1 cellular context compared by ENCODE assay signal in the genomic region with DNA sequence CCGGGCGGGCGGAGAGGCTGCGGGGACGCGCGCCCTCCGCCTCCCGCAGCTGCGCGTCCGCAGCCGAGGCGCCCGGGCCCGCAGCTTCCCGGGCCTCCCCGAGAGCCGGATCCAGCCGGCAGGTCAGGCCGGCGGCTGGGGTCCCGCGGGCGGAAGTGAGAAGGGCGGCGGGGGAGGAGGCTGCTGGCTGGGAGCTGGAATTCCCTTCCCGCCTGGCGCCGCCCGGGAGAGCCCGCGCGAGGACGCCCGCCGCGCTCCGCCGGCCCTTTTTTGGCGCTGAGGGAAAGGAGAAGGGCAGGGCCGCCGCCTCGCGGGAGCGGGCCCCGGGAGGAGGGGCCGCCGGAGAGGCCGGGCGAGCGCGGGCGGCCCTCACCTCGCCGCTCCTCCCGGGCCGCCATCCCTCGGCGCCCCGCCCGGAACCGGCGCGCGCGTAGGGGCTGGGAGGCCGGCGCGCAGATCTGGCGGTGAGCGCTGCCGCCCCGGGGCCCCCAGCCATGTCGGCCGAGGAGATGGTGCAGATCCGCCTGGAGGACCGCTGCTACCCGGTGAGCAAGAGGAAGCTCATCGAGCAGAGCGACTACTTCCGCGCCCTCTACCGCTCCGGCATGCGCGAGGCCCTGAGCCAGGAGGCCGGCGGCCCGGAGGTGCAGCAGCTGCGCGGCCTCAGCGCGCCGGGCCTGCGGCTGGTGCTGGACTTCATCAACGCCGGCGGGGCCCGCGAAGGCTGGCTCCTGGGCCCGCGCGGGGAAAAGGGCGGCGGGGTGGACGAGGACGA.
TF ChIP-seq lines count a peak whose summit lies in the region.

A gene with protein sequence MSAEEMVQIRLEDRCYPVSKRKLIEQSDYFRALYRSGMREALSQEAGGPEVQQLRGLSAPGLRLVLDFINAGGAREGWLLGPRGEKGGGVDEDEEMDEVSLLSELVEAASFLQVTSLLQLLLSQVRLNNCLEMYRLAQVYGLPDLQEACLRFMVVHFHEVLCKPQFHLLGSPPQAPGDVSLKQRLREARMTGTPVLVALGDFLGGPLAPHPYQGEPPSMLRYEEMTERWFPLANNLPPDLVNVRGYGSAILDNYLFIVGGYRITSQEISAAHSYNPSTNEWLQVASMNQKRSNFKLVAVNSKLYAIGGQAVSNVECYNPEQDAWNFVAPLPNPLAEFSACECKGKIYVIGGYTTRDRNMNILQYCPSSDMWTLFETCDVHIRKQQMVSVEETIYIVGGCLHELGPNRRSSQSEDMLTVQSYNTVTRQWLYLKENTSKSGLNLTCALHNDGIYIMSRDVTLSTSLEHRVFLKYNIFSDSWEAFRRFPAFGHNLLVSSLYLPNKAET (plus strand): TSS at position 397 of the 775 bp plus-strand sequence. CDS start 98 bp downstream, at position 495.
A gene (minus strand): TSS at position 400 of the 775 bp plus-strand sequence. CDS start 8,960 bp downstream, outside the sequence.

TF ChIP-seq in HepG2, 621 proteins besides CTCF, POLR2A, EP300 and RAD21 (continued from another document and continues in another):
- TF ChIP-seq, protein P1, sequence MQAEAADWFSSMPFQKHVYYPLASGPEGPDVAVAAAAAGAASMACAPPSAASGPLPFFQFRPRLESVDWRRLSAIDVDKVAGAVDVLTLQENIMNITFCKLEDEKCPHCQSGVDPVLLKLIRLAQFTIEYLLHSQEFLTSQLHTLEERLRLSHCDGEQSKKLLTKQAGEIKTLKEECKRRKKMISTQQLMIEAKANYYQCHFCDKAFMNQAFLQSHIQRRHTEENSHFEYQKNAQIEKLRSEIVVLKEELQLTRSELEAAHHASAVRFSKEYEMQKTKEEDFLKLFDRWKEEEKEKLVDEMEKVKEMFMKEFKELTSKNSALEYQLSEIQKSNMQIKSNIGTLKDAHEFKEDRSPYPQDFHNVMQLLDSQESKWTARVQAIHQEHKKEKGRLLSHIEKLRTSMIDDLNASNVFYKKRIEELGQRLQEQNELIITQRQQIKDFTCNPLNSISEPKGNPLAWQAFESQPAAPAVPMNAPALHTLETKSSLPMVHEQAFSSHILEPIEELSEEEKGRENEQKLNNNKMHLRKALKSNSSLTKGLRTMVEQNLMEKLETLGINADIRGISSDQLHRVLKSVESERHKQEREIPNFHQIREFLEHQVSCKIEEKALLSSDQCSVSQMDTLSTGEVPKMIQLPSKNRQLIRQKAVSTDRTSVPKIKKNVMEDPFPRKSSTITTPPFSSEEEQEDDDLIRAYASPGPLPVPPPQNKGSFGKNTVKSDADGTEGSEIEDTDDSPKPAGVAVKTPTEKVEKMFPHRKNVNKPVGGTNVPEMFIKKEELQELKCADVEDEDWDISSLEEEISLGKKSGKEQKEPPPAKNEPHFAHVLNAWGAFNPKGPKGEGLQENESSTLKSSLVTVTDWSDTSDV (CRISPR knock-in tag; IDR thresholded peaks at IDR 0.05): 0 out of 2 replicates have a peak, but pooled peaks have one; percentile 26
- no peak for TF ChIP-seq ZSCAN25 (CRISPR knock-in tag; IDR thresholded peaks at IDR 0.05)
- TF ChIP-seq, protein P2, sequence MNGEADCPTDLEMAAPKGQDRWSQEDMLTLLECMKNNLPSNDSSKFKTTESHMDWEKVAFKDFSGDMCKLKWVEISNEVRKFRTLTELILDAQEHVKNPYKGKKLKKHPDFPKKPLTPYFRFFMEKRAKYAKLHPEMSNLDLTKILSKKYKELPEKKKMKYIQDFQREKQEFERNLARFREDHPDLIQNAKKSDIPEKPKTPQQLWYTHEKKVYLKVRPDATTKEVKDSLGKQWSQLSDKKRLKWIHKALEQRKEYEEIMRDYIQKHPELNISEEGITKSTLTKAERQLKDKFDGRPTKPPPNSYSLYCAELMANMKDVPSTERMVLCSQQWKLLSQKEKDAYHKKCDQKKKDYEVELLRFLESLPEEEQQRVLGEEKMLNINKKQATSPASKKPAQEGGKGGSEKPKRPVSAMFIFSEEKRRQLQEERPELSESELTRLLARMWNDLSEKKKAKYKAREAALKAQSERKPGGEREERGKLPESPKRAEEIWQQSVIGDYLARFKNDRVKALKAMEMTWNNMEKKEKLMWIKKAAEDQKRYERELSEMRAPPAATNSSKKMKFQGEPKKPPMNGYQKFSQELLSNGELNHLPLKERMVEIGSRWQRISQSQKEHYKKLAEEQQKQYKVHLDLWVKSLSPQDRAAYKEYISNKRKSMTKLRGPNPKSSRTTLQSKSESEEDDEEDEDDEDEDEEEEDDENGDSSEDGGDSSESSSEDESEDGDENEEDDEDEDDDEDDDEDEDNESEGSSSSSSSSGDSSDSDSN (CRISPR knock-in tag; IDR thresholded peaks at IDR 0.05): peak; percentile 97
- TF ChIP-seq, protein P3, sequence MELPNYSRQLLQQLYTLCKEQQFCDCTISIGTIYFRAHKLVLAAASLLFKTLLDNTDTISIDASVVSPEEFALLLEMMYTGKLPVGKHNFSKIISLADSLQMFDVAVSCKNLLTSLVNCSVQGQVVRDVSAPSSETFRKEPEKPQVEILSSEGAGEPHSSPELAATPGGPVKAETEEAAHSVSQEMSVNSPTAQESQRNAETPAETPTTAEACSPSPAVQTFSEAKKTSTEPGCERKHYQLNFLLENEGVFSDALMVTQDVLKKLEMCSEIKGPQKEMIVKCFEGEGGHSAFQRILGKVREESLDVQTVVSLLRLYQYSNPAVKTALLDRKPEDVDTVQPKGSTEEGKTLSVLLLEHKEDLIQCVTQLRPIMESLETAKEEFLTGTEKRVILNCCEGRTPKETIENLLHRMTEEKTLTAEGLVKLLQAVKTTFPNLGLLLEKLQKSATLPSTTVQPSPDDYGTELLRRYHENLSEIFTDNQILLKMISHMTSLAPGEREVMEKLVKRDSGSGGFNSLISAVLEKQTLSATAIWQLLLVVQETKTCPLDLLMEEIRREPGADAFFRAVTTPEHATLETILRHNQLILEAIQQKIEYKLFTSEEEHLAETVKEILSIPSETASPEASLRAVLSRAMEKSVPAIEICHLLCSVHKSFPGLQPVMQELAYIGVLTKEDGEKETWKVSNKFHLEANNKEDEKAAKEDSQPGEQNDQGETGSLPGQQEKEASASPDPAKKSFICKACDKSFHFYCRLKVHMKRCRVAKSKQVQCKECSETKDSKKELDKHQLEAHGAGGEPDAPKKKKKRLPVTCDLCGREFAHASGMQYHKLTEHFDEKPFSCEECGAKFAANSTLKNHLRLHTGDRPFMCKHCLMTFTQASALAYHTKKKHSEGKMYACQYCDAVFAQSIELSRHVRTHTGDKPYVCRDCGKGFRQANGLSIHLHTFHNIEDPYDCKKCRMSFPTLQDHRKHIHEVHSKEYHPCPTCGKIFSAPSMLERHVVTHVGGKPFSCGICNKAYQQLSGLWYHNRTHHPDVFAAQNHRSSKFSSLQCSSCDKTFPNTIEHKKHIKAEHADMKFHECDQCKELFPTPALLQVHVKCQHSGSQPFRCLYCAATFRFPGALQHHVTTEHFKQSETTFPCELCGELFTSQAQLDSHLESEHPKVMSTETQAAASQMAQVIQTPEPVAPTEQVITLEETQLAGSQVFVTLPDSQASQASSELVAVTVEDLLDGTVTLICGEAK (IDR thresholded peaks at IDR 0.05): no peak
- TF ChIP-seq, protein P3 (CRISPR knock-in tag; IDR thresholded peaks at IDR 0.05): peak; percentile 56; the same call in 1 of the 2 replicates
- 0 out of 2 replicates have a peak, but pooled peaks have one; percentile 36 for TF ChIP-seq ZNF224 (CRISPR knock-in tag; IDR thresholded peaks at IDR 0.05)
- no peak; the same call in none of the 2 replicates for TF ChIP-seq HES4 (CRISPR knock-in tag; IDR thresholded peaks at IDR 0.05; ENCODE audit: borderline replicate concordance)
- TF ChIP-seq, protein P4, sequence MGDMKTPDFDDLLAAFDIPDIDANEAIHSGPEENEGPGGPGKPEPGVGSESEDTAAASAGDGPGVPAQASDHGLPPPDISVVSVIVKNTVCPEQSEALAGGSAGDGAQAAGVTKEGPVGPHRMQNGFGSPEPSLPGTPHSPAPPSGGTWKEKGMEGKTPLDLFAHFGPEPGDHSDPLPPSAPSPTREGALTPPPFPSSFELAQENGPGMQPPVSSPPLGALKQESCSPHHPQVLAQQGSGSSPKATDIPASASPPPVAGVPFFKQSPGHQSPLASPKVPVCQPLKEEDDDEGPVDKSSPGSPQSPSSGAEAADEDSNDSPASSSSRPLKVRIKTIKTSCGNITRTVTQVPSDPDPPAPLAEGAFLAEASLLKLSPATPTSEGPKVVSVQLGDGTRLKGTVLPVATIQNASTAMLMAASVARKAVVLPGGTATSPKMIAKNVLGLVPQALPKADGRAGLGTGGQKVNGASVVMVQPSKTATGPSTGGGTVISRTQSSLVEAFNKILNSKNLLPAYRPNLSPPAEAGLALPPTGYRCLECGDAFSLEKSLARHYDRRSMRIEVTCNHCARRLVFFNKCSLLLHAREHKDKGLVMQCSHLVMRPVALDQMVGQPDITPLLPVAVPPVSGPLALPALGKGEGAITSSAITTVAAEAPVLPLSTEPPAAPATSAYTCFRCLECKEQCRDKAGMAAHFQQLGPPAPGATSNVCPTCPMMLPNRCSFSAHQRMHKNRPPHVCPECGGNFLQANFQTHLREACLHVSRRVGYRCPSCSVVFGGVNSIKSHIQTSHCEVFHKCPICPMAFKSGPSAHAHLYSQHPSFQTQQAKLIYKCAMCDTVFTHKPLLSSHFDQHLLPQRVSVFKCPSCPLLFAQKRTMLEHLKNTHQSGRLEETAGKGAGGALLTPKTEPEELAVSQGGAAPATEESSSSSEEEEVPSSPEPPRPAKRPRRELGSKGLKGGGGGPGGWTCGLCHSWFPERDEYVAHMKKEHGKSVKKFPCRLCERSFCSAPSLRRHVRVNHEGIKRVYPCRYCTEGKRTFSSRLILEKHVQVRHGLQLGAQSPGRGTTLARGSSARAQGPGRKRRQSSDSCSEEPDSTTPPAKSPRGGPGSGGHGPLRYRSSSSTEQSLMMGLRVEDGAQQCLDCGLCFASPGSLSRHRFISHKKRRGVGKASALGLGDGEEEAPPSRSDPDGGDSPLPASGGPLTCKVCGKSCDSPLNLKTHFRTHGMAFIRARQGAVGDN (CRISPR knock-in tag; IDR thresholded peaks at IDR 0.05): peak; percentile 91
- TF ChIP-seq, protein P5, sequence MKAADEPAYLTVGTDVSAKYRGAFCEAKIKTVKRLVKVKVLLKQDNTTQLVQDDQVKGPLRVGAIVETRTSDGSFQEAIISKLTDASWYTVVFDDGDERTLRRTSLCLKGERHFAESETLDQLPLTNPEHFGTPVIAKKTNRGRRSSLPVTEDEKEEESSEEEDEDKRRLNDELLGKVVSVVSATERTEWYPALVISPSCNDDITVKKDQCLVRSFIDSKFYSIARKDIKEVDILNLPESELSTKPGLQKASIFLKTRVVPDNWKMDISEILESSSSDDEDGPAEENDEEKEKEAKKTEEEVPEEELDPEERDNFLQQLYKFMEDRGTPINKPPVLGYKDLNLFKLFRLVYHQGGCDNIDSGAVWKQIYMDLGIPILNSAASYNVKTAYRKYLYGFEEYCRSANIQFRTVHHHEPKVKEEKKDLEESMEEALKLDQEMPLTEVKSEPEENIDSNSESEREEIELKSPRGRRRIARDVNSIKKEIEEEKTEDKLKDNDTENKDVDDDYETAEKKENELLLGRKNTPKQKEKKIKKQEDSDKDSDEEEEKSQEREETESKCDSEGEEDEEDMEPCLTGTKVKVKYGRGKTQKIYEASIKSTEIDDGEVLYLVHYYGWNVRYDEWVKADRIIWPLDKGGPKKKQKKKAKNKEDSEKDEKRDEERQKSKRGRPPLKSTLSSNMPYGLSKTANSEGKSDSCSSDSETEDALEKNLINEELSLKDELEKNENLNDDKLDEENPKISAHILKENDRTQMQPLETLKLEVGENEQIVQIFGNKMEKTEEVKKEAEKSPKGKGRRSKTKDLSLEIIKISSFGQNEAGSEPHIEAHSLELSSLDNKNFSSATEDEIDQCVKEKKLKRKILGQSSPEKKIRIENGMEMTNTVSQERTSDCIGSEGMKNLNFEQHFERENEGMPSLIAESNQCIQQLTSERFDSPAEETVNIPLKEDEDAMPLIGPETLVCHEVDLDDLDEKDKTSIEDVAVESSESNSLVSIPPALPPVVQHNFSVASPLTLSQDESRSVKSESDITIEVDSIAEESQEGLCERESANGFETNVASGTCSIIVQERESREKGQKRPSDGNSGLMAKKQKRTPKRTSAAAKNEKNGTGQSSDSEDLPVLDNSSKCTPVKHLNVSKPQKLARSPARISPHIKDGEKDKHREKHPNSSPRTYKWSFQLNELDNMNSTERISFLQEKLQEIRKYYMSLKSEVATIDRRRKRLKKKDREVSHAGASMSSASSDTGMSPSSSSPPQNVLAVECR (CRISPR knock-in tag; IDR thresholded peaks at IDR 0.05; ENCODE audit: borderline replicate concordance): peak; percentile 67
- TF ChIP-seq MED1 (CRISPR knock-in tag; IDR thresholded peaks at IDR 0.05): peak; percentile 57
- peak; percentile 55; the same call in 1 of the 2 replicates for TF ChIP-seq POGZ (CRISPR knock-in tag; IDR thresholded peaks at IDR 0.05)
- TF ChIP-seq JDP2 (CRISPR knock-in tag; IDR thresholded peaks at IDR 0.05; ENCODE audit: borderline replicate concordance): no peak
- TF ChIP-seq, protein P6, sequence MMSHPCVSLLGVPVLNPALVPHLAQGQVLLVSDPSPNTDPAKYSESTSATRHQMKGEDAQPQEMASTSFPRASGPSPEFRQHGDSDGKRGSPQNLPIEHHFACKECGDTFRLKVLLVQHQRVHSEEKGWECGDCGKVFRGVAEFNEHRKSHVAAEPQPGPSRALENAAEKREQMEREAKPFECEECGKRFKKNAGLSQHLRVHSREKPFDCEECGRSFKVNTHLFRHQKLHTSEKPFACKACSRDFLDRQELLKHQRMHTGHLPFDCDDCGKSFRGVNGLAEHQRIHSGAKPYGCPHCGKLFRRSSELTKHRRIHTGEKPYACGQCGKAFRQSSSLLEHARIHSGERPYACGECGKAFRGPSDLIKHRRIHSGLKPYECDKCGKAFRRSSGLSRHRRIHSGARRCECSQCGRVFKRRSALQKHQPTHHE (CRISPR knock-in tag; IDR thresholded peaks at IDR 0.05; ENCODE audit: borderline replicate concordance): peak; percentile 85; the same call in 1 of the 2 replicates
- peak; percentile 70; the same call in 1 of the 2 replicates for TF ChIP-seq ZNF558 (CRISPR knock-in tag; IDR thresholded peaks at IDR 0.05; ENCODE audit: borderline replicate concordance)
- TF ChIP-seq ZNF749 (CRISPR knock-in tag; IDR thresholded peaks at IDR 0.05; ENCODE audit: borderline replicate concordance): 0 out of 2 replicates have a peak, but pooled peaks have one; percentile 23
- TF ChIP-seq BRD4 (CRISPR knock-in tag; IDR thresholded peaks at IDR 0.05): peak; percentile 77
- no peak for TF ChIP-seq ZNF136 (CRISPR knock-in tag; IDR thresholded peaks at IDR 0.05; ENCODE audit: low read depth)
